18 cellular contexts compared by ENCODE assay signal in genomic region chr2:69076601-69077000, GRCh38.
"Had no signal": no experiment of that assay in that cellular context is flagged by ENCODE, and none has a peak within 500 bp of the region (broad histone marks: within the 10 kb centered on the region; RNA-seq: fewer than 3 reads in every experiment).

No MANE protein-coding gene starts in this region.

- H3K27ac ChIP-seq: cardiac muscle cell, psoas muscle, transverse colon had no signal

- H3K36me3 ChIP-seq: gastrocnemius medialis, transverse colon had no signal

- H3K9me3 ChIP-seq: gastrocnemius medialis, psoas muscle, transverse colon had no signal

- ATAC-seq: gastrocnemius medialis; naive thymus-derived CD4-positive, alpha-beta T cell; psoas muscle; sciatic nerve had no signal

- H3K4me1 ChIP-seq: gastrocnemius medialis, psoas muscle, transverse colon had no signal

- DNase-seq: cerebellar nuclear complex; dermis blood vessel endothelial cell; gastrocnemius medialis; glutamatergic neuron; immature natural killer cell; left ventricle myocardium superior; mesendoderm; naive thymus-derived CD4-positive, alpha-beta T cell; nephron progenitor cell; psoas muscle; retina; small intestine; stimulated activated CD4-positive, alpha-beta T cell treated with anti-CD3 and anti-CD28 coated beads, Interleukin-2, amount 100 ng/mL, for 48 hours; stimulated activated naive CD4-positive, alpha-beta T cell treated with Interleukin-2 at 50 U/mL for 16 hours; transverse colon had no signal

- H3K27me3 ChIP-seq: cardiac muscle cell, gastrocnemius medialis, transverse colon had no signal

- H3K4me3 ChIP-seq: cardiac muscle cell, gastrocnemius medialis, lung, psoas muscle, transverse colon had no signal
